In genomic region chr1:231776006-231776707, GRCh38 we compare ENCODE assay signal across 13 cellular contexts.
DNase-seq lines count a peak whose midpoint lies in the region; ATAC-seq and TF ChIP-seq lines count a peak whose summit lies in the region.
"Had no signal": no experiment of that assay in that cellular context is flagged by ENCODE, and none has a peak within 500 bp of the region (broad histone marks: within the 10 kb centered on the region; RNA-seq: fewer than 3 reads in every experiment).

No MANE protein-coding gene starts in this region.

- H3K9me3 Mint-ChIP-seq in osteocyte (ENCODE audit: unreplicated experiment): no peaks in the 10 kb centered on the region
- no peaks in the 10 kb centered on the region for H3K9me3 Mint-ChIP-seq in activated CD4-positive, alpha-beta T cell treated with anti-CD3 and anti-CD28 coated beads, Interleukin-2, amount 10 ng/mL, durations not matched to agents 24 days and 14 days
- H3K9me3 Mint-ChIP-seq: CD8-positive, alpha-beta memory T cell had no signal

- no peak overlapping the region for H3K4me3 ChIP-seq in effector memory CD4-positive, alpha-beta T cell (ENCODE audit: insufficient read depth, low read depth, low read length, poor library complexity, severe bottlenecking)
- H3K4me3 ChIP-seq: ascending aorta, right lobe of liver had no signal

- peak overlapping the region; percentile 69 for H3K27ac Mint-ChIP-seq in osteocyte (ENCODE audit: unreplicated experiment)
- H3K27ac Mint-ChIP-seq in activated CD4-positive, alpha-beta T cell treated with anti-CD3 and anti-CD28 coated beads, Interleukin-2, amount 10 ng/mL, durations not matched to agents 24 days and 14 days: no peak overlapping the region
- H3K27ac Mint-ChIP-seq: CD8-positive, alpha-beta memory T cell had no signal

- no peak for ATAC-seq in HG03039 (IDR thresholded peaks at IDR 0.05; ENCODE audit: unreplicated experiment)

- H3K4me3 Mint-ChIP-seq in osteocyte (ENCODE audit: unreplicated experiment): no peak overlapping the region
- no peak overlapping the region for H3K4me3 Mint-ChIP-seq in activated CD4-positive, alpha-beta T cell treated with anti-CD3 and anti-CD28 coated beads, Interleukin-2, amount 10 ng/mL, durations not matched to agents 24 days and 14 days
- H3K4me3 Mint-ChIP-seq: CD8-positive, alpha-beta memory T cell had no signal

- peak; percentile 92 for DNase-seq in EH (ENCODE audit: low read depth)
- peak; percentile 79 for DNase-seq in RPMI7951 (ENCODE audit: low read depth)
- DNase-seq in fibroblast of peridontal ligament (ENCODE audit: extremely low read depth): peak; percentile 94
- DNase-seq in osteocyte (ENCODE audit: extremely low spot score, unreplicated experiment): no peak
- no peak for DNase-seq in effector memory CD4-positive, alpha-beta T cell
- DNase-seq in NCI-H1436 treated with DMSO at 0.1 percent for 48 hours (lab: John Stamatoyannopoulos, UW): no peak
- no peak for DNase-seq in activated CD4-positive, alpha-beta T cell treated with anti-CD3 and anti-CD28 coated beads, Interleukin-2, amount 10 ng/mL, durations not matched to agents 24 days and 14 days
- DNase-seq: activated CD4-positive, CD25-positive, alpha-beta regulatory T cell treated with anti-CD3 and anti-CD28 coated beads, Interleukin-2, amount 50 U/mL, for 72 hours; activated T-cell treated with anti-CD3 and anti-CD28 coated beads, Interleukin-2, amount 50 U/mL, for 48 hours; CD8-positive, alpha-beta memory T cell; right lobe of liver had no signal

- intact Hi-C loops in activated CD4-positive, alpha-beta T cell treated with anti-CD3 and anti-CD28 coated beads, Interleukin-2, amount 10 ng/mL, durations not matched to agents 24 days and 14 days (cut with micrococcal nuclease): no loop called here

- H3K27me3 ChIP-seq in effector memory CD4-positive, alpha-beta T cell (replicated peaks; ENCODE audit: control insufficient read depth, insufficient read depth, low read length, poor library complexity, severe bottlenecking): no peaks in the 10 kb centered on the region
- H3K27me3 ChIP-seq: ascending aorta, right lobe of liver had no signal

- no peak overlapping the region for H3K27ac ChIP-seq in effector memory CD4-positive, alpha-beta T cell (ENCODE audit: insufficient read depth, low read length, poor library complexity, severe bottlenecking)
- H3K27ac ChIP-seq: ascending aorta, right lobe of liver had no signal

- H3K4me1 Mint-ChIP-seq in osteocyte (ENCODE audit: unreplicated experiment): peaks cover 41% of the 10 kb centered on the region
- no peaks in the 10 kb centered on the region for H3K4me1 Mint-ChIP-seq in activated CD4-positive, alpha-beta T cell treated with anti-CD3 and anti-CD28 coated beads, Interleukin-2, amount 10 ng/mL, durations not matched to agents 24 days and 14 days
- H3K4me1 Mint-ChIP-seq: CD8-positive, alpha-beta memory T cell had no signal

- H3K36me3 Mint-ChIP-seq in osteocyte (ENCODE audit: unreplicated experiment): peaks cover 23% of the 10 kb centered on the region
- peaks cover 2% of the 10 kb centered on the region for H3K36me3 Mint-ChIP-seq in activated CD4-positive, alpha-beta T cell treated with anti-CD3 and anti-CD28 coated beads, Interleukin-2, amount 10 ng/mL, durations not matched to agents 24 days and 14 days (ENCODE audit: low read depth)

- peak; percentile 26 for TF ChIP-seq CTCF in osteocyte (IDR thresholded peaks at IDR 0.05)

- H3K9me3 ChIP-seq in effector memory CD4-positive, alpha-beta T cell (ENCODE audit: control insufficient read depth, low read length): no peaks in the 10 kb centered on the region
- H3K9me3 ChIP-seq: ascending aorta, right lobe of liver had no signal

- H3K36me3 ChIP-seq in effector memory CD4-positive, alpha-beta T cell (ENCODE audit: control insufficient read depth, insufficient read depth, low read length): peaks cover 18% of the 10 kb centered on the region
- H3K36me3 ChIP-seq: ascending aorta, right lobe of liver had no signal

- no peaks in the 10 kb centered on the region for H3K27me3 Mint-ChIP-seq in osteocyte (ENCODE audit: unreplicated experiment)
- H3K27me3 Mint-ChIP-seq in activated CD4-positive, alpha-beta T cell treated with anti-CD3 and anti-CD28 coated beads, Interleukin-2, amount 10 ng/mL, durations not matched to agents 24 days and 14 days: no peaks in the 10 kb centered on the region
- H3K27me3 Mint-ChIP-seq: CD8-positive, alpha-beta memory T cell had no signal

- no peaks in the 10 kb centered on the region for H3K4me1 ChIP-seq in effector memory CD4-positive, alpha-beta T cell (ENCODE audit: control insufficient read depth, insufficient read depth, low read length, poor library complexity, severe bottlenecking)
- H3K4me1 ChIP-seq: ascending aorta, right lobe of liver had no signal

Comparison
In these comparisons a context has a peak if more than half of its experiments do, and no peak if none do; other contexts are left out.
1. DNase-seq: peak in EH (single experiment), RPMI7951 (single experiment) and fibroblast of peridontal ligament (single experiment); none in osteocyte (single experiment), effector memory CD4-positive, alpha-beta T cell (0 of 3), NCI-H1436 treated with DMSO at 0.1 percent for 48 hours (single experiment) and activated CD4-positive, alpha-beta T cell treated with anti-CD3 and anti-CD28 coated beads, Interleukin-2, amount 10 ng/mL, durations not matched to agents 24 days and 14 days (single experiment).